In genomic region chr13:48615017-48615416, GRCh38 we compare ENCODE assay signal across 21 cellular contexts.
"Had no signal": no experiment of that assay in that cellular context is flagged by ENCODE, and none has a peak within 500 bp of the region (broad histone marks: within the 10 kb centered on the region; RNA-seq: fewer than 3 reads in every experiment).

No MANE protein-coding gene starts in this region.

- DNase-seq: activated CD4-positive, alpha-beta T cell treated with anti-CD3 and anti-CD28 coated beads for 1 hour; activated CD4-positive, alpha-beta T cell treated with anti-CD3 and anti-CD28 coated beads, Interleukin-2, amount 50 U/mL, for 48 hours; activated naive CD4-positive, alpha-beta T cell treated with Interleukin-2 at 50 U/mL for 16 hours; anterior cingulate cortex; brain microvascular endothelial cell; cortex of kidney; effector CD4-positive, alpha-beta T cell; esophagus squamous epithelium; foreskin fibroblast; hypothalamus; kidney; left ventricle myocardium inferior; mucosa of descending colon; naive thymus-derived CD8-positive, alpha-beta T cell; sigmoid colon; spleen; stimulated activated naive CD8-positive, alpha-beta T cell treated with anti-CD3 and anti-CD28 coated beads, Interleukin-15, amount 100 ng/mL, for 72 hours; upper lobe of left lung had no signal

- ATAC-seq: activated T-helper 17 cell treated with anti-CD3 and anti-CD28 coated beads, Interleukin-2, amount 50 U/mL, for 72 hours; mucosa of descending colon; naive thymus-derived CD8-positive, alpha-beta T cell; stimulated activated naive CD8-positive, alpha-beta T cell treated with anti-CD3 and anti-CD28 coated beads, Interleukin-15, amount 100 ng/mL, for 72 hours had no signal

- H3K27me3 ChIP-seq: brain microvascular endothelial cell, esophagus squamous epithelium, sigmoid colon, spleen, upper lobe of left lung had no signal

- H3K36me3 ChIP-seq: brain microvascular endothelial cell, esophagus squamous epithelium, left ventricle myocardium inferior, sigmoid colon, spleen, upper lobe of left lung had no signal

- H3K4me1 ChIP-seq: esophagus squamous epithelium, left ventricle myocardium inferior, parathyroid adenoma, sigmoid colon, upper lobe of left lung had no signal

- H3K27ac ChIP-seq: brain microvascular endothelial cell, esophagus squamous epithelium, left ventricle myocardium inferior, parathyroid adenoma, sigmoid colon, upper lobe of left lung, VCaP had no signal

- H3K4me3 ChIP-seq: esophagus squamous epithelium, left ventricle myocardium inferior, mucosa of descending colon, sigmoid colon, spleen, upper lobe of left lung had no signal
